ENCODE assay signal across 24 cellular contexts in genomic region chr11:8311366-8311765, GRCh38. TPM values are rescaled to one million over a fixed set of nuclear protein-coding genes. Genes with fewer than 3 reads are reported as not detected.
"Had no signal": no experiment of that assay in that cellular context is flagged by ENCODE, and none has a peak within 500 bp of the region (broad histone marks: within the 10 kb centered on the region; RNA-seq: fewer than 3 reads in every experiment).

No MANE protein-coding gene starts in this region.

- H3K27ac ChIP-seq: HL-60 had no signal

- DNase-seq: KBM-7, MV-4-11, NCI-H1048, NCI-H1105, NCI-H146, NCI-H1694 treated with DMSO at 0.1 percent for 48 hours, NCI-H1930, NCI-H2081, NCI-H2107, NCI-H226, NCI-H446, NCI-H510A, NCI-H524 treated with DMSO at 0.1 percent for 48 hours, NCI-H69, NCI-H774, RPMI8226, SHP77, SK-N-SH, SW 1271 had no signal

- H3K9me3 ChIP-seq: SK-N-SH had no signal

- H3K4me2 ChIP-seq: SK-N-SH had no signal

- H3K9ac ChIP-seq: SK-N-SH had no signal

RNA-seq across cellular contexts. Expression of gene LMO1, which starts 47.7 kb away (rescaled TPM):
- total RNA-seq: HT-29, LHCN-M2, MCF 10A, SK-MEL-5 had no signal
